ENCODE assay signal across 17 cellular contexts in genomic region chr1:58762806-58763205, GRCh38. TPM values are rescaled to one million over a fixed set of nuclear protein-coding genes. Genes with fewer than 3 reads are reported as not detected.
DNase-seq lines count a peak whose midpoint lies in the region; ATAC-seq and TF ChIP-seq lines count a peak whose summit lies in the region.
"Had no signal": no experiment of that assay in that cellular context is flagged by ENCODE, and none has a peak within 500 bp of the region (broad histone marks: within the 10 kb centered on the region; RNA-seq: fewer than 3 reads in every experiment).

No MANE protein-coding gene starts in this region.

- peak overlapping the region; percentile 16 for H3K27ac Mint-ChIP-seq in activated T-helper 17 cell treated with anti-CD3 and anti-CD28 coated beads, Interleukin-2, amount 50 U/mL, for 72 hours
- H3K27ac Mint-ChIP-seq: activated CD4-positive, alpha-beta memory T cell treated with anti-CD3 and anti-CD28 coated beads for 36 hours; activated T-helper 1 cell treated with anti-CD3 and anti-CD28 coated beads, Interleukin-12 subunit alpha, Interleukin-12 subunit beta, Interleukin-2, Interleukin-4 antibody, amounts not matched to agents 30 ng/mL and 10 ng/mL and 1 ng/mL, durations not matched to agents 14 hours and 24 hours and 36 hours had no signal

- H3K9ac ChIP-seq in skeletal muscle satellite cell (ENCODE audit: low read depth, low read length) (peak overlapping the region; percentile 78), MM.1S (ENCODE audit: low read length) (no peak overlapping the region)

- no peaks in the 10 kb centered on the region for H3K27me3 ChIP-seq in skeletal muscle satellite cell (ENCODE audit: control insufficient read depth, insufficient read depth, low read length)
- no peaks in the 10 kb centered on the region for H3K27me3 ChIP-seq in MM.1S (replicated peaks; ENCODE audit: insufficient read depth, low read length)

- no peak for ATAC-seq in activated T-helper 17 cell treated with anti-CD3 and anti-CD28 coated beads, Interleukin-2, amount 50 U/mL, for 72 hours (replicated peaks)
- no peak for ATAC-seq in sciatic nerve
- ATAC-seq: GM12878; naive thymus-derived CD8-positive, alpha-beta T cell had no signal

- H4K20me1 ChIP-seq in MM.1S (ENCODE audit: insufficient read depth, low read length), result no peaks in the 10 kb centered on the region

- H3K27me3 Mint-ChIP-seq in activated T-helper 17 cell treated with anti-CD3 and anti-CD28 coated beads, Interleukin-2, amount 50 U/mL, for 72 hours, result peaks cover 3% of the 10 kb centered on the region
- H3K27me3 Mint-ChIP-seq: CD4-positive, CD25-positive, alpha-beta regulatory T cell had no signal

- intact Hi-C loops in sciatic nerve (cut with DNase I), result no loop called here

- no peaks in the 10 kb centered on the region for H3K36me3 ChIP-seq in skeletal muscle satellite cell (ENCODE audit: insufficient read depth, low read length)
- H3K36me3 ChIP-seq in MM.1S (replicated peaks; ENCODE audit: insufficient read depth, low read length), result no peaks in the 10 kb centered on the region

- peak; percentile 72 for DNase-seq in HCEC 1CT
- DNase-seq in fibroblast of mammary gland (ENCODE audit: low read depth), result peak; percentile 75
- no peak for DNase-seq in MM.1S
- DNase-seq in sciatic nerve (ENCODE audit: low spot score), result no peak
- no peak for DNase-seq in stimulated activated naive CD4-positive, alpha-beta T cell (lab: John Stamatoyannopoulos, UW)
- DNase-seq: activated CD4-positive, alpha-beta memory T cell treated with anti-CD3 and anti-CD28 coated beads for 36 hours; amygdala; CD4-positive, CD25-positive, alpha-beta regulatory T cell; cortex of kidney; naive thymus-derived CD8-positive, alpha-beta T cell; NCI-H187 treated with DMSO at 0.1 percent for 48 hours; NCI-H524; retina had no signal

- no peaks in the 10 kb centered on the region for H3K9me2 ChIP-seq in MM.1S (replicated peaks; ENCODE audit: insufficient read depth, low read length)

- no peaks in the 10 kb centered on the region for H3F3A ChIP-seq in MM.1S (ENCODE audit: insufficient read depth, low read length)

- H3K9me3 Mint-ChIP-seq in activated T-helper 17 cell treated with anti-CD3 and anti-CD28 coated beads, Interleukin-2, amount 50 U/mL, for 72 hours, result no peaks in the 10 kb centered on the region
- H3K9me3 Mint-ChIP-seq: activated CD4-positive, alpha-beta memory T cell treated with anti-CD3 and anti-CD28 coated beads for 36 hours; activated T-helper 1 cell treated with anti-CD3 and anti-CD28 coated beads, Interleukin-12 subunit alpha, Interleukin-12 subunit beta, Interleukin-2, Interleukin-4 antibody, amounts not matched to agents 30 ng/mL and 10 ng/mL and 1 ng/mL, durations not matched to agents 14 hours and 24 hours and 36 hours; naive thymus-derived CD8-positive, alpha-beta T cell had no signal

- no peak overlapping the region for H3K4me3 Mint-ChIP-seq in activated T-helper 17 cell treated with anti-CD3 and anti-CD28 coated beads, Interleukin-2, amount 50 U/mL, for 72 hours
- H3K4me3 Mint-ChIP-seq: activated CD4-positive, alpha-beta memory T cell treated with anti-CD3 and anti-CD28 coated beads for 36 hours; activated T-helper 1 cell treated with anti-CD3 and anti-CD28 coated beads, Interleukin-12 subunit alpha, Interleukin-12 subunit beta, Interleukin-2, Interleukin-4 antibody, amounts not matched to agents 30 ng/mL and 10 ng/mL and 1 ng/mL, durations not matched to agents 14 hours and 24 hours and 36 hours; CD4-positive, CD25-positive, alpha-beta regulatory T cell; naive thymus-derived CD8-positive, alpha-beta T cell had no signal

- TF ChIP-seq CTCF in fibroblast of mammary gland (conservative IDR thresholded peaks at IDR 0.05; ENCODE audit: control insufficient read depth, insufficient read depth, low read depth, low read length) (no peak), MM.1S (IDR thresholded peaks at IDR 0.05; ENCODE audit: low read length) (no peak)

- no peaks in the 10 kb centered on the region for H3K36me3 Mint-ChIP-seq in activated T-helper 17 cell treated with anti-CD3 and anti-CD28 coated beads, Interleukin-2, amount 50 U/mL, for 72 hours (ENCODE audit: low read depth)
- H3K36me3 Mint-ChIP-seq: activated CD4-positive, alpha-beta memory T cell treated with anti-CD3 and anti-CD28 coated beads for 36 hours; CD4-positive, CD25-positive, alpha-beta regulatory T cell; naive thymus-derived CD8-positive, alpha-beta T cell had no signal

- H3K4me3 ChIP-seq in fibroblast of mammary gland (ENCODE audit: control insufficient read depth, low read depth, low read length) (no peak overlapping the region), skeletal muscle satellite cell (ENCODE audit: low read length) (peak overlapping the region; percentile 52), MM.1S (ENCODE audit: low read length) (no peak overlapping the region)
- H3K4me3 ChIP-seq: GM12878 had no signal

- no peaks in the 10 kb centered on the region for H3K4me1 Mint-ChIP-seq in activated T-helper 17 cell treated with anti-CD3 and anti-CD28 coated beads, Interleukin-2, amount 50 U/mL, for 72 hours
- H3K4me1 Mint-ChIP-seq: CD4-positive, CD25-positive, alpha-beta regulatory T cell; naive thymus-derived CD8-positive, alpha-beta T cell had no signal

- H3K27ac ChIP-seq in MM.1S (ENCODE audit: low read length), result no peak overlapping the region

- H3K79me2 ChIP-seq in MM.1S (ENCODE audit: low read length), result no peaks in the 10 kb centered on the region

- H3K9me3 ChIP-seq in skeletal muscle satellite cell (replicated peaks; ENCODE audit: low read length) (no peaks in the 10 kb centered on the region), MM.1S (replicated peaks; ENCODE audit: insufficient read depth, low read length) (no peaks in the 10 kb centered on the region)

- H3K4me2 ChIP-seq in skeletal muscle satellite cell (ENCODE audit: low read length) (peak overlapping the region; percentile 72), MM.1S (ENCODE audit: low read depth, low read length) (no peak overlapping the region)

- H3K4me1 ChIP-seq in skeletal muscle satellite cell (ENCODE audit: control insufficient read depth, insufficient read depth, low read length) (peaks cover 45% of the 10 kb centered on the region), MM.1S (ENCODE audit: low read length) (no peaks in the 10 kb centered on the region)

- no peak overlapping the region for H2AFZ ChIP-seq in MM.1S (ENCODE audit: low read length)

RNA-seq across cellular contexts. Expression of gene JUN, which starts 21.0 kb away (rescaled TPM):
- 10 to 100 TPM; 53.4 to 62.2 TPM for total RNA-seq in activated T-helper 17 cell treated with anti-CD3 and anti-CD28 coated beads, Interleukin-2, amount 50 U/mL, for 72 hours
- total RNA-seq in skeletal muscle satellite cell (2012; rRNA removed), result 95.8 and 119 TPM in 2 replicates
- 179 TPM for total RNA-seq in sciatic nerve

Comparison
In these comparisons a context has a peak if more than half of its experiments do, and no peak if none do; other contexts are left out.
1. DNase-seq: peak in HCEC 1CT (single experiment) and fibroblast of mammary gland (single experiment); none in MM.1S (single experiment), sciatic nerve (single experiment) and stimulated activated naive CD4-positive, alpha-beta T cell (0 of 6).